ENCODE assay signal across 20 cellular contexts in the genomic region with DNA sequence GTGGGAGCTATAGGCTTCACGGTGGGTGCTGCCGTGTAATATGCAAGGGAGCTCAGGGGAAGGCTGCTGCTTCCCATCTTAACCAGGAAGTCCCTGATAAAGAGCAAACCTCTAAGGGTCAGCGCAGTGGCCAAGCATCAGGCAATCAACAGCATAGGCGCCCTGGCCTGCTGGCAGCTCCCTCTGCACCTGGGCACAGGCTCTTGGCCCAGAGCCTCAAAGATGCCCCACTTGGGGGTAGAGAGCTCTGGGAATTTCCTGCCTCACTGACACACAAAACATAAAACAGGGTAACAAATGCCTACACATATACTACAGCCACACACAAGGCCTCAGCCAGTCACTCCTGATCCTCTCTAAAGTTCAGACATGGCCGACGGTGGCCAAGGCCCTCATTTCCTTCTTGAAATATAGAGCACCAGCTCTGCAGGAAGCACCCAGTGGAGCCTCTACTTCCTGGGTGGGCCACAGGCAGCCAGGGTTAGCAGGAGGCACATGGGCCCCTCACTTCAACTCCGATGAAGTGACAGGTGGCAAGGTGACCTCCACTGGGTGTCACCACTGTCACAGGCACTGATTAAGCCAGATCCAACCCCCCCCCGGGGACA. TPM values are rescaled to one million over a fixed set of nuclear protein-coding genes. Genes with fewer than 3 reads are reported as not detected.
DNase-seq lines count a peak whose midpoint lies in the region; ATAC-seq and TF ChIP-seq lines count a peak whose summit lies in the region.
"Had no signal": no experiment of that assay in that cellular context is flagged by ENCODE, and none has a peak within 500 bp of the region (broad histone marks: within the 10 kb centered on the region; RNA-seq: fewer than 3 reads in every experiment).

No MANE protein-coding gene starts in this region.

- no peaks in the 10 kb centered on the region for H4K20me1 ChIP-seq in Loucy (ENCODE audit: insufficient read depth, low read length, poor library complexity, severe bottlenecking)

- H3K4me1 ChIP-seq in Loucy (ENCODE audit: insufficient read depth, low read length, poor library complexity, severe bottlenecking) = peaks cover 33% of the 10 kb centered on the region
- peaks cover 34% of the 10 kb centered on the region for H3K4me1 ChIP-seq in psoas muscle
- H3K4me1 ChIP-seq: A549, Peyer's patch had no signal

- peak overlapping the region; percentile 1 for H3K4me2 ChIP-seq in Loucy (ENCODE audit: low read depth, low read length, poor library complexity, severe bottlenecking)
- H3K4me2 ChIP-seq: A549 had no signal

- H3K9ac ChIP-seq in Loucy (ENCODE audit: low read depth, low read length, poor library complexity, severe bottlenecking) = peak overlapping the region; percentile 12

- intact Hi-C loops in psoas muscle (cut with DNase I) = no loop called here

- no peaks in the 10 kb centered on the region for H3K9me3 Mint-ChIP-seq in activated T-cell treated with anti-CD3 and anti-CD28 coated beads, Interleukin-2, amount 50 U/mL, for 24 hours
- H3K9me3 Mint-ChIP-seq in activated T-cell treated with anti-CD3 and anti-CD28 coated beads, Interleukin-2, amount 50 U/mL, for 72 hours = no peaks in the 10 kb centered on the region
- H3K9me3 Mint-ChIP-seq in activated naive CD8-positive, alpha-beta T cell treated with anti-CD3 and anti-CD28 coated beads for 36 hours = no peaks in the 10 kb centered on the region
- H3K9me3 Mint-ChIP-seq in stimulated activated memory B cell treated with anti-CD40 and anti-IgM and Interleukin-4, amounts not matched to agents 10 μg/mL and 1 μg/mL and 100 μg/mL, for 72 hours = no peaks in the 10 kb centered on the region

- H3K36me3 Mint-ChIP-seq in activated T-cell treated with anti-CD3 and anti-CD28 coated beads, Interleukin-2, amount 50 U/mL, for 24 hours (ENCODE audit: low read depth) = peaks cover 44% of the 10 kb centered on the region
- peaks cover 0 to 1% of the 10 kb centered on the region in 2 donors for H3K36me3 Mint-ChIP-seq in activated T-cell treated with anti-CD3 and anti-CD28 coated beads, Interleukin-2, amount 50 U/mL, for 72 hours (ENCODE audit: insufficient read depth in 2 of 2)
- H3K36me3 Mint-ChIP-seq in activated naive CD8-positive, alpha-beta T cell treated with anti-CD3 and anti-CD28 coated beads for 36 hours = peaks cover 8% of the 10 kb centered on the region
- peaks cover 36% of the 10 kb centered on the region for H3K36me3 Mint-ChIP-seq in stimulated activated memory B cell treated with anti-CD40 and anti-IgM and Interleukin-4, amounts not matched to agents 10 μg/mL and 1 μg/mL and 100 μg/mL, for 72 hours

- H3K4me3 ChIP-seq in Loucy (ENCODE audit: low read length, poor library complexity, severe bottlenecking) = no peak overlapping the region
- no peak overlapping the region for H3K4me3 ChIP-seq in psoas muscle
- H3K4me3 ChIP-seq: A549, Peyer's patch, SK-N-MC had no signal

- H3K9me2 ChIP-seq in Loucy (replicated peaks; ENCODE audit: low read depth, low read length) = no peaks in the 10 kb centered on the region

- peaks cover 3% of the 10 kb centered on the region; the same call in 1 of the 2 replicates for H3K36me3 ChIP-seq in Loucy (ENCODE audit: insufficient read depth, low read length)
- peaks cover 3 to 13% of the 10 kb centered on the region in 2 donors for H3K36me3 ChIP-seq in psoas muscle (ENCODE audit: insufficient read depth in 1 of 2, low read depth in 1 of 2)

- H3F3A ChIP-seq in Loucy (ENCODE audit: low read depth) = 0 out of 2 replicates have a peak, but pooled peaks cover 3% of the 10 kb centered on the region

- H3K79me2 ChIP-seq in Loucy (ENCODE audit: insufficient read depth, low read length) = no peaks in the 10 kb centered on the region

- WGBS in psoas muscle, 3 donors = 76 to 92% (median 81%) methylated on average over 8 of the region's 8 CpGs

- no peak overlapping the region for H3K27ac ChIP-seq in psoas muscle
- H3K27ac ChIP-seq: A549, C4-2B, Peyer's patch, SK-N-MC had no signal

- H3K4me1 Mint-ChIP-seq in activated T-cell treated with anti-CD3 and anti-CD28 coated beads, Interleukin-2, amount 50 U/mL, for 24 hours (ENCODE audit: low read depth) = peaks cover 14% of the 10 kb centered on the region
- H3K4me1 Mint-ChIP-seq in activated T-cell treated with anti-CD3 and anti-CD28 coated beads, Interleukin-2, amount 50 U/mL, for 72 hours (ENCODE audit: low read depth) = peaks cover 15% of the 10 kb centered on the region
- peaks cover 15% of the 10 kb centered on the region for H3K4me1 Mint-ChIP-seq in activated naive CD8-positive, alpha-beta T cell treated with anti-CD3 and anti-CD28 coated beads for 36 hours
- H3K4me1 Mint-ChIP-seq in stimulated activated memory B cell treated with anti-CD40 and anti-IgM and Interleukin-4, amounts not matched to agents 10 μg/mL and 1 μg/mL and 100 μg/mL, for 72 hours = peaks cover 15% of the 10 kb centered on the region

- peak overlapping the region; percentile 20 for H3K27ac Mint-ChIP-seq in activated T-cell treated with anti-CD3 and anti-CD28 coated beads, Interleukin-2, amount 50 U/mL, for 24 hours
- H3K27ac Mint-ChIP-seq in activated T-cell treated with anti-CD3 and anti-CD28 coated beads, Interleukin-2, amount 50 U/mL, for 72 hours = no peak overlapping the region
- H3K27ac Mint-ChIP-seq in activated naive CD8-positive, alpha-beta T cell treated with anti-CD3 and anti-CD28 coated beads for 36 hours = peak overlapping the region; percentile 16
- H3K27ac Mint-ChIP-seq in stimulated activated memory B cell treated with anti-CD40 and anti-IgM and Interleukin-4, amounts not matched to agents 10 μg/mL and 1 μg/mL and 100 μg/mL, for 72 hours = no peak overlapping the region

- no peak for ATAC-seq in activated T-cell treated with anti-CD3 and anti-CD28 coated beads, Interleukin-2, amount 50 U/mL, for 72 hours (replicated peaks in 1 of 2)
- peak in 3 of 4 donors; percentile 22 to 37 (median 25) for ATAC-seq in psoas muscle
- ATAC-seq in HG03442 (IDR thresholded peaks at IDR 0.05; ENCODE audit: unreplicated experiment) = no peak
- no peak for ATAC-seq in stimulated activated memory B cell treated with anti-CD40 and anti-IgM and Interleukin-4, amounts not matched to agents 10 μg/mL and 1 μg/mL and 100 μg/mL, for 72 hours
- ATAC-seq: A549 had no signal

- H3K9me3 ChIP-seq in Loucy (ENCODE audit: insufficient read depth, low read depth, low read length) = no peaks in the 10 kb centered on the region
- no peaks in the 10 kb centered on the region for H3K9me3 ChIP-seq in psoas muscle
- H3K9me3 ChIP-seq: A549, Peyer's patch had no signal

- peak overlapping the region; percentile 45; the same call in 1 of the 2 replicates for H2AFZ ChIP-seq in Loucy (ENCODE audit: low read length)

- H3K27me3 ChIP-seq in Loucy (ENCODE audit: insufficient read depth, low read length, poor library complexity, severe bottlenecking) (no peaks in the 10 kb centered on the region), psoas muscle (ENCODE audit: insufficient read depth in 3 of 3, low read length in 2 of 3) (no peaks in the 10 kb centered on the region)
- H3K27me3 ChIP-seq: Peyer's patch had no signal

- H3K27me3 Mint-ChIP-seq in activated T-cell treated with anti-CD3 and anti-CD28 coated beads, Interleukin-2, amount 50 U/mL, for 24 hours = no peaks in the 10 kb centered on the region
- no peaks in the 10 kb centered on the region for H3K27me3 Mint-ChIP-seq in activated T-cell treated with anti-CD3 and anti-CD28 coated beads, Interleukin-2, amount 50 U/mL, for 72 hours (ENCODE audit: low read depth)
- H3K27me3 Mint-ChIP-seq in activated naive CD8-positive, alpha-beta T cell treated with anti-CD3 and anti-CD28 coated beads for 36 hours = no peaks in the 10 kb centered on the region
- H3K27me3 Mint-ChIP-seq in stimulated activated memory B cell treated with anti-CD40 and anti-IgM and Interleukin-4, amounts not matched to agents 10 μg/mL and 1 μg/mL and 100 μg/mL, for 72 hours = no peaks in the 10 kb centered on the region

- no peak for DNase-seq in activated T-cell treated with anti-CD3 and anti-CD28 coated beads, Interleukin-2, amount 50 U/mL, for 24 hours
- no peak for DNase-seq in activated T-cell treated with anti-CD3 and anti-CD28 coated beads, Interleukin-2, amount 50 U/mL, for 72 hours
- no peak for DNase-seq in activated naive CD8-positive, alpha-beta T cell treated with anti-CD3 and anti-CD28 coated beads for 36 hours
- DNase-seq in psoas muscle (no peak), LoVo (ENCODE audit: low spot score) (no peak)
- DNase-seq: Caco-2, DMS53, HCEC 1CT, NCI-H1048, NCI-H1436 treated with DMSO at 0.1 percent for 48 hours, NCI-H2081, NCI-H510A treated with DMSO at 0.1 percent for 48 hours, Right ventricle myocardium superior had no signal

- H3K4me3 Mint-ChIP-seq in activated T-cell treated with anti-CD3 and anti-CD28 coated beads, Interleukin-2, amount 50 U/mL, for 24 hours = no peak overlapping the region
- no peak overlapping the region for H3K4me3 Mint-ChIP-seq in activated T-cell treated with anti-CD3 and anti-CD28 coated beads, Interleukin-2, amount 50 U/mL, for 72 hours
- H3K4me3 Mint-ChIP-seq in activated naive CD8-positive, alpha-beta T cell treated with anti-CD3 and anti-CD28 coated beads for 36 hours = no peak overlapping the region
- no peak overlapping the region for H3K4me3 Mint-ChIP-seq in stimulated activated memory B cell treated with anti-CD40 and anti-IgM and Interleukin-4, amounts not matched to agents 10 μg/mL and 1 μg/mL and 100 μg/mL, for 72 hours

- TF ChIP-seq CTCF in Loucy (conservative IDR thresholded peaks at IDR 0.05; ENCODE audit: low read length) = no peak
- no peak for TF ChIP-seq CTCF in psoas muscle (IDR thresholded peaks at IDR 0.05)

RNA-seq across cellular contexts. Expression of a gene that starts 20.5 kb away (rescaled TPM):
- 10 to 100 TPM; 32.3 to 34.5 TPM for total RNA-seq in activated T-cell treated with anti-CD3 and anti-CD28 coated beads, Interleukin-2, amount 50 U/mL, for 72 hours
- 10 to 100 TPM; 26.6 to 30.7 TPM for total RNA-seq in activated naive CD8-positive, alpha-beta T cell treated with anti-CD3 and anti-CD28 coated beads for 36 hours
- total RNA-seq in psoas muscle = 10 to 100 TPM; 37.5 to 58.9 (median 45.3) TPM
- polyA plus RNA-seq in psoas muscle = 10 to 100 TPM; 28.7 to 36.9 (median 34.7) TPM

Comparison
In these comparisons a context has a peak if more than half of its experiments do, and no peak if none do; other contexts are left out.
1. H3K27ac Mint-ChIP-seq: peak in activated T-cell treated with anti-CD3 and anti-CD28 coated beads, Interleukin-2, amount 50 U/mL, for 24 hours (single experiment) and activated naive CD8-positive, alpha-beta T cell treated with anti-CD3 and anti-CD28 coated beads for 36 hours (single experiment); none in activated T-cell treated with anti-CD3 and anti-CD28 coated beads, Interleukin-2, amount 50 U/mL, for 72 hours (single experiment) and stimulated activated memory B cell treated with anti-CD40 and anti-IgM and Interleukin-4, amounts not matched to agents 10 μg/mL and 1 μg/mL and 100 μg/mL, for 72 hours (single experiment).
2. ATAC-seq: peak in psoas muscle (3 of 4); none in activated T-cell treated with anti-CD3 and anti-CD28 coated beads, Interleukin-2, amount 50 U/mL, for 72 hours (0 of 2), HG03442 (single experiment) and stimulated activated memory B cell treated with anti-CD40 and anti-IgM and Interleukin-4, amounts not matched to agents 10 μg/mL and 1 μg/mL and 100 μg/mL, for 72 hours (single experiment).